Comparison of ENCODE assay signal across 14 cellular contexts in genomic region chr14:106044515-106044914, GRCh38.
"Had no signal": no experiment of that assay in that cellular context is flagged by ENCODE, and none has a peak within 500 bp of the region (broad histone marks: within the 10 kb centered on the region; RNA-seq: fewer than 3 reads in every experiment).

No MANE protein-coding gene starts in this region.

- H3K36me3 Mint-ChIP-seq: activated CD4-positive, alpha-beta memory T cell treated with anti-CD3 and anti-CD28 coated beads for 36 hours; activated CD8-positive, alpha-beta memory T cell treated with anti-CD3 and anti-CD28 coated beads, Interleukin-2, amount 10 ng/mL, durations not matched to agents 7 days and 5 days; activated naive CD8-positive, alpha-beta T cell; neural progenitor cell had no signal

- H3K4me3 Mint-ChIP-seq: activated CD4-positive, alpha-beta memory T cell treated with anti-CD3 and anti-CD28 coated beads for 36 hours; activated CD8-positive, alpha-beta memory T cell treated with anti-CD3 and anti-CD28 coated beads, Interleukin-2, amount 10 ng/mL, durations not matched to agents 7 days and 5 days; activated naive CD8-positive, alpha-beta T cell; neural progenitor cell had no signal

- H3K9me3 ChIP-seq: tibial artery had no signal

- H3K4me3 ChIP-seq: neural progenitor cell, tibial artery had no signal

- H3K4me2 ChIP-seq: neural progenitor cell had no signal

- H3K4me1 Mint-ChIP-seq: neural progenitor cell had no signal

- H3K9ac ChIP-seq: neural progenitor cell had no signal

- H3K36me3 ChIP-seq: neural progenitor cell, tibial artery had no signal

- DNase-seq: cerebellar nuclear complex, cortex of kidney had no signal

- H2AFZ ChIP-seq: neural progenitor cell had no signal

- FAIRE-seq: bronchial epithelial cell, endometrium, frontal cortex, keratinocyte, urothelium cell line had no signal

- H3K27ac Mint-ChIP-seq: activated CD8-positive, alpha-beta memory T cell treated with anti-CD3 and anti-CD28 coated beads, Interleukin-2, amount 10 ng/mL, durations not matched to agents 7 days and 5 days; activated naive CD8-positive, alpha-beta T cell; neural progenitor cell; progenitor cell of endocrine pancreas had no signal

- H3K27me3 Mint-ChIP-seq: progenitor cell of endocrine pancreas had no signal

- H3K9me3 Mint-ChIP-seq: activated CD4-positive, alpha-beta memory T cell treated with anti-CD3 and anti-CD28 coated beads for 36 hours had no signal

- H3K27ac ChIP-seq: neural progenitor cell, tibial artery, VCaP had no signal

- H3K27me3 ChIP-seq: neural progenitor cell had no signal

- H3K4me1 ChIP-seq: neural progenitor cell, tibial artery had no signal
